18 cellular contexts compared by ENCODE assay signal in the genomic region with DNA sequence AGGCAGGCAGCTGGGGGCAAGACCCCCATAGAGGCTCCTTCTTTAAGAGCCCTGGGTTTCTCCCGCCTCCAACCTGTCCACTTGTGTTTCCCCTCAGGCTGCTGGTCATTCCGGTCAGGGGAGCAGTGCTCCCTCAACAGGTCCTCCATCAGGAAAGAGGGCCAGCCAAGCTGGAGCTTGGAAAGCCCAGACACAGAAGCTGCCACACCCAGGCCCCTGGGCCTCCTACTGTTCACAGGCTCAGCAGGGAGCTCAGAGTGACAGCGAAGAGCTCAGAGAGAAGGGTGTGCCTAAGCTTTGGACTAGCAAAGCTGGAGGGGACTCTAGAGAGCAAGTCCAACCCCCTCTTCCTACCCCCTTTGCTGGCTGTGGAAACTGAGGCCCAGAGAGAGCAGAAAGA. TPM values are rescaled to one million over a fixed set of nuclear protein-coding genes. Genes with fewer than 3 reads are reported as not detected.
"Had no signal": no experiment of that assay in that cellular context is flagged by ENCODE, and none has a peak within 500 bp of the region (broad histone marks: within the 10 kb centered on the region; RNA-seq: fewer than 3 reads in every experiment).

No MANE protein-coding gene starts in this region.

- DNase-seq: activated CD4-positive, alpha-beta memory T cell treated with anti-CD3 and anti-CD28 coated beads for 36 hours; activated CD4-positive, alpha-beta T cell treated with anti-CD3 and anti-CD28 coated beads for 36 hours; activated CD8-positive, alpha-beta memory T cell treated with anti-CD3 and anti-CD28 coated beads, Interleukin-2, amount 10 ng/mL, durations not matched to agents 7 days and 5 days; activated naive CD4-positive, alpha-beta T cell treated with anti-CD3 and anti-CD28 coated beads, Interleukin-2, amount 10 ng/mL, durations not matched to agents 7 days and 5 days; activated T-cell treated with anti-CD3 and anti-CD28 coated beads, Interleukin-2, amount 50 U/mL, for 24 hours; kidney; left ventricle myocardium inferior; natural killer cell; stimulated activated CD4-positive, alpha-beta T cell treated with anti-CD3 and anti-CD28 coated beads, Interleukin-15, amount 100 ng/mL, for 24 hours; stimulated activated CD4-positive, alpha-beta T cell treated with anti-CD3 and anti-CD28 coated beads, Interleukin-4, amount 100 ng/mL, for 24 hours; stimulated activated naive CD4-positive, alpha-beta T cell treated with Interleukin-2 at 50 U/mL for 16 hours; trophoblast cell had no signal

- H3K9me3 Mint-ChIP-seq: activated CD4-positive, alpha-beta memory T cell treated with anti-CD3 and anti-CD28 coated beads for 36 hours; activated naive CD4-positive, alpha-beta T cell treated with anti-CD3 and anti-CD28 coated beads, Interleukin-2, amount 10 ng/mL, durations not matched to agents 7 days and 5 days; activated T-cell treated with anti-CD3 and anti-CD28 coated beads, Interleukin-2, amount 50 U/mL, for 24 hours; memory B cell; natural killer cell; T-helper 1 cell treated with Interleukin-12 subunit alpha and Interleukin-12 subunit beta and Interleukin-4 antibody, amounts not matched to agents 30 μg/mL and 1 μg/mL, for 36 hours had no signal

- H3K4me3 ChIP-seq: hepatocyte, left ventricle myocardium inferior had no signal

- H3K4me1 Mint-ChIP-seq: activated CD4-positive, alpha-beta T cell treated with anti-CD3 and anti-CD28 coated beads for 36 hours; activated CD8-positive, alpha-beta memory T cell treated with anti-CD3 and anti-CD28 coated beads, Interleukin-2, amount 10 ng/mL, durations not matched to agents 7 days and 5 days; activated naive CD4-positive, alpha-beta T cell treated with anti-CD3 and anti-CD28 coated beads, Interleukin-2, amount 10 ng/mL, durations not matched to agents 7 days and 5 days; memory B cell; natural killer cell had no signal

- H3K36me3 ChIP-seq: left ventricle myocardium inferior had no signal

- ATAC-seq: activated CD4-positive, alpha-beta T cell treated with anti-CD3 and anti-CD28 coated beads for 36 hours; activated CD8-positive, alpha-beta memory T cell treated with anti-CD3 and anti-CD28 coated beads, Interleukin-2, amount 10 ng/mL, durations not matched to agents 7 days and 5 days; natural killer cell had no signal

- H3K4me3 Mint-ChIP-seq: activated CD4-positive, alpha-beta memory T cell treated with anti-CD3 and anti-CD28 coated beads for 36 hours; activated CD4-positive, alpha-beta T cell treated with anti-CD3 and anti-CD28 coated beads for 36 hours; activated CD8-positive, alpha-beta memory T cell treated with anti-CD3 and anti-CD28 coated beads, Interleukin-2, amount 10 ng/mL, durations not matched to agents 7 days and 5 days; activated naive CD4-positive, alpha-beta T cell treated with anti-CD3 and anti-CD28 coated beads, Interleukin-2, amount 10 ng/mL, durations not matched to agents 7 days and 5 days; activated T-cell treated with anti-CD3 and anti-CD28 coated beads, Interleukin-2, amount 50 U/mL, for 24 hours; memory B cell; natural killer cell; T-helper 1 cell treated with Interleukin-12 subunit alpha and Interleukin-12 subunit beta and Interleukin-4 antibody, amounts not matched to agents 30 μg/mL and 1 μg/mL, for 36 hours had no signal

- H3K36me3 Mint-ChIP-seq: activated CD4-positive, alpha-beta memory T cell treated with anti-CD3 and anti-CD28 coated beads for 36 hours; activated CD8-positive, alpha-beta memory T cell treated with anti-CD3 and anti-CD28 coated beads, Interleukin-2, amount 10 ng/mL, durations not matched to agents 7 days and 5 days; activated naive CD4-positive, alpha-beta T cell treated with anti-CD3 and anti-CD28 coated beads, Interleukin-2, amount 10 ng/mL, durations not matched to agents 7 days and 5 days; memory B cell; natural killer cell had no signal

- H3K27ac Mint-ChIP-seq: activated CD4-positive, alpha-beta memory T cell treated with anti-CD3 and anti-CD28 coated beads for 36 hours; activated CD4-positive, alpha-beta T cell treated with anti-CD3 and anti-CD28 coated beads for 36 hours; activated CD8-positive, alpha-beta memory T cell treated with anti-CD3 and anti-CD28 coated beads, Interleukin-2, amount 10 ng/mL, durations not matched to agents 7 days and 5 days; activated naive CD4-positive, alpha-beta T cell treated with anti-CD3 and anti-CD28 coated beads, Interleukin-2, amount 10 ng/mL, durations not matched to agents 7 days and 5 days; activated T-cell treated with anti-CD3 and anti-CD28 coated beads, Interleukin-2, amount 50 U/mL, for 24 hours; memory B cell; natural killer cell; T-helper 1 cell treated with Interleukin-12 subunit alpha and Interleukin-12 subunit beta and Interleukin-4 antibody, amounts not matched to agents 30 μg/mL and 1 μg/mL, for 36 hours had no signal

- H3K27me3 ChIP-seq: hepatocyte had no signal

- H3K27ac ChIP-seq: hepatocyte, left ventricle myocardium inferior had no signal

- H3K27me3 Mint-ChIP-seq: activated CD4-positive, alpha-beta memory T cell treated with anti-CD3 and anti-CD28 coated beads for 36 hours; activated CD4-positive, alpha-beta T cell treated with anti-CD3 and anti-CD28 coated beads for 36 hours; activated CD8-positive, alpha-beta memory T cell treated with anti-CD3 and anti-CD28 coated beads, Interleukin-2, amount 10 ng/mL, durations not matched to agents 7 days and 5 days; activated naive CD4-positive, alpha-beta T cell treated with anti-CD3 and anti-CD28 coated beads, Interleukin-2, amount 10 ng/mL, durations not matched to agents 7 days and 5 days; activated T-cell treated with anti-CD3 and anti-CD28 coated beads, Interleukin-2, amount 50 U/mL, for 24 hours had no signal

- H3K9me3 ChIP-seq: left ventricle myocardium inferior had no signal

RNA-seq across cellular contexts. Expression of a gene that starts 10.3 kb away (rescaled TPM):
- total RNA-seq: activated CD4-positive, alpha-beta memory T cell treated with anti-CD3 and anti-CD28 coated beads for 36 hours; activated CD4-positive, alpha-beta T cell treated with anti-CD3 and anti-CD28 coated beads for 36 hours; astrocyte; glomerular endothelial cell; hepatocyte; left ventricle myocardium inferior; mucosa of gallbladder had no signal
